8 cellular contexts compared by ENCODE assay signal in genomic region chr7:44999245-45000095, GRCh38. TPM values are rescaled to one million over a fixed set of nuclear protein-coding genes. Genes with fewer than 3 reads are reported as not detected.
A peak's percentile ranks its signal among the peaks of the same experiment; 100 is the strongest.
DNase-seq lines count a peak whose midpoint lies in the region; TF ChIP-seq lines count a peak whose summit lies in the region.

No MANE protein-coding gene starts in this region.

- 0 out of 2 replicates have a peak, but pooled peaks cover 5% of the 10 kb centered on the region for H3K4me1 ChIP-seq in ES-I3 (ENCODE audit: insufficient read depth, low read length)
- H3K4me1 ChIP-seq in HAP-1, result peaks cover 10% of the 10 kb centered on the region
- H3K4me1 ChIP-seq in MM.1S (ENCODE audit: low read length), result peaks cover 38% of the 10 kb centered on the region
- peaks cover 11 to 32% (median 25%) of the 10 kb centered on the region in 4 donors for H3K4me1 ChIP-seq in stomach

- H3K36me3 ChIP-seq in ES-I3 (ENCODE audit: insufficient read depth, low read length) (no peaks in the 10 kb centered on the region), HAP-1 (replicated peaks) (no peaks in the 10 kb centered on the region; the same call in 1 of the 2 replicates), MM.1S (replicated peaks; ENCODE audit: insufficient read depth, low read length) (0 out of 2 replicates have a peak, but pooled peaks cover 4% of the 10 kb centered on the region), stomach (no peaks in the 10 kb centered on the region)

- no peaks in the 10 kb centered on the region for H3K9me3 Mint-ChIP-seq in neural crest cell

- intact Hi-C loops in stomach (cut with DNase I; ENCODE audit: low total_unique reads), result no loop called here

- 0 to 2% (median 0%) methylated on average over 27 to 66 of the region's 66 CpGs for WGBS in stomach, 5 donors

- no peaks in the 10 kb centered on the region for H3K27me3 Mint-ChIP-seq in neural crest cell (ENCODE audit: low read depth)

- in situ Hi-C loops in HAP-1 (cut with MboI; ENCODE audit: low sequenced_read_pairs), result no loop called here

- no peaks in the 10 kb centered on the region for H3K36me3 Mint-ChIP-seq in neural crest cell (ENCODE audit: low read depth)

- TF ChIP-seq POLR2A in stomach (IDR thresholded peaks at IDR 0.05), result no peak

- TF ChIP-seq EP300 in stomach (IDR thresholded peaks at IDR 0.05), result no peak

- H3K27ac ChIP-seq in MM.1S (ENCODE audit: low read length) (peak overlapping the region; percentile 76), stomach (peak overlapping the region; percentile 72 to 97 (median 91))

- TF ChIP-seq CTCF in MM.1S (IDR thresholded peaks at IDR 0.05; ENCODE audit: low read length), result no peak
- TF ChIP-seq CTCF in foreskin fibroblast (IDR thresholded peaks at IDR 0.05; ENCODE audit: low read depth, low read length), result no peak
- no peak for TF ChIP-seq CTCF in neural crest cell (conservative IDR thresholded peaks at IDR 0.05)
- TF ChIP-seq CTCF in stomach (IDR thresholded peaks at IDR 0.05), result no peak

- peak overlapping the region; percentile 71 for H3K4me2 ChIP-seq in MM.1S (ENCODE audit: low read depth, low read length)

- H3K9me2 ChIP-seq in MM.1S (replicated peaks; ENCODE audit: insufficient read depth, low read length), result no peaks in the 10 kb centered on the region

- H3K4me3 Mint-ChIP-seq in neural crest cell, result peak overlapping the region; percentile 100

- H3K4me3 ChIP-seq in HAP-1 (peak overlapping the region; percentile 46), MM.1S (ENCODE audit: low read length) (peak overlapping the region; percentile 81), foreskin fibroblast (ENCODE audit: low read depth in 1 of 2, low read length in 2 of 2) (peak overlapping the region; percentile 69 to 75), stomach (peak overlapping the region; percentile 80 to 91 (median 86))

- H3K27me3 ChIP-seq in HAP-1 (ENCODE audit: low read depth) (no peaks in the 10 kb centered on the region), MM.1S (replicated peaks; ENCODE audit: insufficient read depth, low read length) (no peaks in the 10 kb centered on the region), stomach (no peaks in the 10 kb centered on the region)

- no peaks in the 10 kb centered on the region for H4K20me1 ChIP-seq in MM.1S (ENCODE audit: insufficient read depth, low read length)

- peaks cover 42% of the 10 kb centered on the region for H3K79me2 ChIP-seq in MM.1S (ENCODE audit: low read length)

- H2AFZ ChIP-seq in MM.1S (ENCODE audit: low read length), result peak overlapping the region; percentile 57

- peak overlapping the region; percentile 98 for H3K27ac Mint-ChIP-seq in neural crest cell (ENCODE audit: unreplicated experiment)

- no peaks in the 10 kb centered on the region for H3K9me3 ChIP-seq in ES-I3 (ENCODE audit: control insufficient read depth, insufficient read depth, low read length)
- no peaks in the 10 kb centered on the region for H3K9me3 ChIP-seq in HAP-1
- H3K9me3 ChIP-seq in MM.1S (replicated peaks; ENCODE audit: insufficient read depth, low read length), result no peaks in the 10 kb centered on the region
- no peaks in the 10 kb centered on the region for H3K9me3 ChIP-seq in stomach

- H3K9ac ChIP-seq in ES-I3 (ENCODE audit: low read depth, low read length), result peak overlapping the region; percentile 99
- peak overlapping the region; percentile 81 for H3K9ac ChIP-seq in MM.1S (ENCODE audit: low read length)

- peak; percentile 96 to 100 for DNase-seq in HAP-1 (ENCODE audit: low spot score in 2 of 2)
- peak; percentile 99 for DNase-seq in MM.1S
- DNase-seq in SHP77 treated with DMSO at 0.1 percent for 48 hours (lab: John Stamatoyannopoulos, UW), result peak; percentile 98
- DNase-seq in activated gamma-delta T cell treated with Interleukin-2 at 50 U/mL for 16 hours, result peak; percentile 99
- DNase-seq in foreskin fibroblast, result peak; percentile 98 to 100
- peak; percentile 99 for DNase-seq in neural crest cell (ENCODE audit: low read depth, low spot score)
- DNase-seq in stomach, result peak; percentile 99

- peaks cover 28% of the 10 kb centered on the region for H3K4me1 Mint-ChIP-seq in neural crest cell

- peaks cover 51% of the 10 kb centered on the region for H3F3A ChIP-seq in MM.1S (ENCODE audit: insufficient read depth, low read length)

RNA-seq across cellular contexts. Expression of gene CCM2, which starts 0.5 kb away (rescaled TPM):
- total RNA-seq in neural crest cell (35.7 and 39.0 TPM in 2 replicates), stomach (10 to 100 TPM in 4 of 5 donors, 1 to 10 TPM in 1; 1.8 to 31.7 (median 17.2) TPM)
- 10 to 100 TPM; 33.1 to 39.0 (median 38.7) TPM for polyA plus RNA-seq in stomach

RNA-seq across cellular contexts. Expression of gene MYO1G, which starts 20.7 kb away (rescaled TPM):
- total RNA-seq in neural crest cell, result 0.49 and 0.64 TPM in 2 replicates
- total RNA-seq in stomach, result 10 to 100 TPM in 1 of 5 donors, 1 to 10 TPM in 4; 1.7 to 16.7 (median 4.0) TPM
- 1 to 10 TPM; 2.0 to 3.4 (median 3.2) TPM for polyA plus RNA-seq in stomach

Comparison
In these comparisons a context has a peak if more than half of its experiments do, and no peak if none do; other contexts are left out.
1. Peak in every context shown above with its lines: DNase-seq, H3K4me3 ChIP-seq and H3K27ac ChIP-seq.